Comparison of ENCODE assay signal across 16 cellular contexts in the genomic region with DNA sequence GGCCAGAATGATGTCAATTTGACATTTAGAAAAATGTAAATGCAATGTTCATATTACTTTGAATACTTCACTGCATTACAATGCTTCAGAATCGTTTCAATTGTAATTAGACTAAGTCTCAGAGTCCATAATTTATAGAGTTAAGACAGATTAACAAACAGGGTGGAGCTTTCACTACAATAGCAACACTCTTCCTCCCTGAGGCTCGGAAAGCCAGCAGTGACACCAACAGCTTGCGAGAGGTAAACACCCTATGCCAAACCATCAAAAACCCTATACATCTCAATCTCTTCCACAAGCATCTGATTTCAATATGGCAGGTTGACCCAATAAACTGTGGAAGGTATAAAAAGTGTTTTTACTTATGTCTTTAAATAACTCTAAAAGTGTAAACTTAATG.
"Had no signal": no experiment of that assay in that cellular context is flagged by ENCODE, and none has a peak within 500 bp of the region (broad histone marks: within the 10 kb centered on the region; RNA-seq: fewer than 3 reads in every experiment).

No MANE protein-coding gene starts in this region.

- H3K36me3 ChIP-seq: tibial nerve had no signal

- H3K27ac Mint-ChIP-seq: activated B cell treated with CpG ODN at 0.5 μM for 24 hours; activated CD4-positive, alpha-beta memory T cell treated with anti-CD3 and anti-CD28 coated beads, Interleukin-2, amount 10 ng/mL, durations not matched to agents 7 days and 5 days; activated CD8-positive, alpha-beta memory T cell treated with anti-CD3 and anti-CD28 coated beads, Interleukin-2, amount 10 ng/mL, durations not matched to agents 7 days and 5 days; activated naive CD8-positive, alpha-beta T cell treated with anti-CD3 and anti-CD28 coated beads for 36 hours; dendritic cell treated with granulocyte-macrophage colony-stimulating factor and Interleukin-4, amounts not matched to agents 40 ng/mL and 50 ng/mL, for 4 days; nephron; T-helper 2 cell treated with Interferon-gamma antibody and Interleukin-4, amounts not matched to agents 5 μg/mL and 100 μg/mL, for 36 hours had no signal

- ATAC-seq: activated CD8-positive, alpha-beta memory T cell treated with anti-CD3 and anti-CD28 coated beads, Interleukin-2, amount 10 ng/mL, durations not matched to agents 7 days and 5 days had no signal

- H3K79me2 ChIP-seq: parathyroid adenoma had no signal

- H2AFZ ChIP-seq: parathyroid adenoma had no signal

- H3K4me3 Mint-ChIP-seq: activated B cell treated with CpG ODN at 0.5 μM for 24 hours; activated CD4-positive, alpha-beta memory T cell treated with anti-CD3 and anti-CD28 coated beads, Interleukin-2, amount 10 ng/mL, durations not matched to agents 7 days and 5 days; activated CD8-positive, alpha-beta memory T cell treated with anti-CD3 and anti-CD28 coated beads, Interleukin-2, amount 10 ng/mL, durations not matched to agents 7 days and 5 days; activated naive CD8-positive, alpha-beta T cell treated with anti-CD3 and anti-CD28 coated beads for 36 hours; dendritic cell treated with granulocyte-macrophage colony-stimulating factor and Interleukin-4, amounts not matched to agents 40 ng/mL and 50 ng/mL, for 4 days; nephron; T-helper 2 cell treated with Interferon-gamma antibody and Interleukin-4, amounts not matched to agents 5 μg/mL and 100 μg/mL, for 36 hours had no signal

- DNase-seq: activated B cell treated with CpG ODN at 0.5 μM for 24 hours; activated CD4-positive, alpha-beta memory T cell treated with anti-CD3 and anti-CD28 coated beads, Interleukin-2, amount 10 ng/mL, durations not matched to agents 7 days and 5 days; activated CD4-positive, alpha-beta T cell treated with anti-CD3 and anti-CD28 coated beads for 4 hours; activated CD8-positive, alpha-beta memory T cell treated with anti-CD3 and anti-CD28 coated beads, Interleukin-2, amount 10 ng/mL, durations not matched to agents 7 days and 5 days; activated naive CD4-positive, alpha-beta T cell; activated naive CD8-positive, alpha-beta T cell treated with anti-CD3 and anti-CD28 coated beads for 36 hours; amniotic stem cell; effector memory CD4-positive, alpha-beta T cell; foreskin fibroblast; stimulated activated CD8-positive, alpha-beta memory T cell treated with anti-CD3 and anti-CD28 coated beads, Interleukin-4, amount 100 ng/mL, for 48 hours; stimulated activated naive CD4-positive, alpha-beta T cell had no signal

- H3K27ac ChIP-seq: parathyroid adenoma had no signal

- H3K9ac ChIP-seq: parathyroid adenoma had no signal

- H3K4me3 ChIP-seq: tibial nerve had no signal

- H3K9me3 Mint-ChIP-seq: activated CD4-positive, alpha-beta memory T cell treated with anti-CD3 and anti-CD28 coated beads, Interleukin-2, amount 10 ng/mL, durations not matched to agents 7 days and 5 days; activated naive CD8-positive, alpha-beta T cell treated with anti-CD3 and anti-CD28 coated beads for 36 hours; dendritic cell treated with granulocyte-macrophage colony-stimulating factor and Interleukin-4, amounts not matched to agents 40 ng/mL and 50 ng/mL, for 4 days; nephron; T-helper 2 cell treated with Interferon-gamma antibody and Interleukin-4, amounts not matched to agents 5 μg/mL and 100 μg/mL, for 36 hours had no signal

- H3K36me3 Mint-ChIP-seq: activated CD8-positive, alpha-beta memory T cell treated with anti-CD3 and anti-CD28 coated beads, Interleukin-2, amount 10 ng/mL, durations not matched to agents 7 days and 5 days; activated naive CD8-positive, alpha-beta T cell treated with anti-CD3 and anti-CD28 coated beads for 36 hours had no signal

- H3K27me3 ChIP-seq: tibial nerve had no signal

- H3K9me3 ChIP-seq: tibial nerve had no signal

- H3K27me3 Mint-ChIP-seq: activated B cell treated with CpG ODN at 0.5 μM for 24 hours; activated CD4-positive, alpha-beta memory T cell treated with anti-CD3 and anti-CD28 coated beads, Interleukin-2, amount 10 ng/mL, durations not matched to agents 7 days and 5 days; activated naive CD8-positive, alpha-beta T cell treated with anti-CD3 and anti-CD28 coated beads for 36 hours; dendritic cell treated with granulocyte-macrophage colony-stimulating factor and Interleukin-4, amounts not matched to agents 40 ng/mL and 50 ng/mL, for 4 days had no signal

- H3K4me1 Mint-ChIP-seq: activated B cell treated with CpG ODN at 0.5 μM for 24 hours; activated CD4-positive, alpha-beta memory T cell treated with anti-CD3 and anti-CD28 coated beads, Interleukin-2, amount 10 ng/mL, durations not matched to agents 7 days and 5 days; activated CD8-positive, alpha-beta memory T cell treated with anti-CD3 and anti-CD28 coated beads, Interleukin-2, amount 10 ng/mL, durations not matched to agents 7 days and 5 days; activated naive CD8-positive, alpha-beta T cell treated with anti-CD3 and anti-CD28 coated beads for 36 hours had no signal
